ENCODE assay signal across 8 cellular contexts in genomic region chr3:25789596-25790556, GRCh38. TPM values are rescaled to one million over a fixed set of nuclear protein-coding genes. Genes with fewer than 3 reads are reported as not detected.
DNase-seq lines count a peak whose midpoint lies in the region; ATAC-seq and FAIRE-seq lines count a peak whose summit lies in the region.

OXSM (plus strand) TSS chr3:25790090; CDS start chr3:25791021, 931 bp downstream.

- ATAC-seq in GM21367 (IDR thresholded peaks at IDR 0.05; ENCODE audit: unreplicated experiment), result peak; percentile 89

- H3K27ac ChIP-seq in mesenchymal stem cell (ENCODE audit: low read length, poor library complexity, severe bottlenecking), result peak within 1 kb of the TSS; percentile 68

- H3K9ac ChIP-seq in endocrine pancreas (ENCODE audit: control insufficient read depth, insufficient read depth, low read length) (peak within 1 kb of the TSS; percentile 70), mesenchymal stem cell (ENCODE audit: low read length) (peak within 1 kb of the TSS; percentile 94)

- H3K36me3 ChIP-seq in endocrine pancreas (ENCODE audit: control insufficient read depth, insufficient read depth, low read length) (no peaks in the 10 kb centered on the region), mesenchymal stem cell (ENCODE audit: control insufficient read depth in 1 of 2, insufficient read depth in 2 of 2, low read depth in 1 of 2, low read length in 2 of 2) (peaks cover 0 to 12% of the 10 kb centered on the region in 2 experiments)

- H4K91ac ChIP-seq in mesenchymal stem cell (ENCODE audit: low read length), result no peak within 1 kb of the TSS

- no peak within 1 kb of the TSS for H3K23ac ChIP-seq in mesenchymal stem cell (ENCODE audit: low read length in 2 of 2)

- 33% methylated on average over 43 of the region's 56 CpGs for WGBS in mesenchymal stem cell

- peaks cover 2% of the 10 kb centered on the region for H3K79me1 ChIP-seq in mesenchymal stem cell (replicated peaks; ENCODE audit: low read length, poor library complexity, severe bottlenecking)

- H3K9me3 ChIP-seq in endocrine pancreas (ENCODE audit: control insufficient read depth, low read length), result no peaks in the 10 kb centered on the region
- no peaks in the 10 kb centered on the region for H3K9me3 ChIP-seq in mesenchymal stem cell (ENCODE audit: control insufficient read depth, low read length)

- H3K4ac ChIP-seq in mesenchymal stem cell (ENCODE audit: low read depth in 1 of 2, low read length in 2 of 2), result peak within 1 kb of the TSS in 1 of 2 experiments; percentile 55

- H2BK120ac ChIP-seq in mesenchymal stem cell (ENCODE audit: low read depth, low read length), result no peak within 1 kb of the TSS

- H3K4me2 ChIP-seq in mesenchymal stem cell (ENCODE audit: low read length, poor library complexity, severe bottlenecking), result peak within 1 kb of the TSS; percentile 11

- peak within 1 kb of the TSS; percentile 55 for H2AFZ ChIP-seq in mesenchymal stem cell (ENCODE audit: low read depth, low read length)

- H2AK5ac ChIP-seq in mesenchymal stem cell (ENCODE audit: low read length, severe bottlenecking), result no peak within 1 kb of the TSS

- no peak within 1 kb of the TSS for H3K14ac ChIP-seq in mesenchymal stem cell (ENCODE audit: low read length in 2 of 2)

- H3K18ac ChIP-seq in mesenchymal stem cell (ENCODE audit: low read depth in 1 of 2, low read length in 2 of 2), result peak within 1 kb of the TSS; percentile 14 to 29

- H2BK5ac ChIP-seq in mesenchymal stem cell (ENCODE audit: low read depth, low read length, poor library complexity, severe bottlenecking), result no peak within 1 kb of the TSS

- H4K8ac ChIP-seq in mesenchymal stem cell (ENCODE audit: low read length), result peak within 1 kb of the TSS; percentile 69

- no peak within 1 kb of the TSS for H2BK15ac ChIP-seq in mesenchymal stem cell (ENCODE audit: low read depth, poor library complexity, severe bottlenecking)

- H3K27me3 ChIP-seq in endocrine pancreas (ENCODE audit: control insufficient read depth, insufficient read depth, low read length) (no peaks in the 10 kb centered on the region), mesenchymal stem cell (ENCODE audit: control insufficient read depth in 1 of 2, insufficient read depth in 1 of 2, low read length in 2 of 2) (no peaks in the 10 kb centered on the region)

- H3K4me1 ChIP-seq in endocrine pancreas (ENCODE audit: control insufficient read depth, insufficient read depth, low read length), result peaks cover 8% of the 10 kb centered on the region
- peaks cover 2% of the 10 kb centered on the region for H3K4me1 ChIP-seq in mesenchymal stem cell (ENCODE audit: control insufficient read depth, insufficient read depth, low read depth, low read length)

- H2BK12ac ChIP-seq in mesenchymal stem cell (ENCODE audit: low read length in 2 of 2), result no peak within 1 kb of the TSS

- H3K4me3 ChIP-seq in endocrine pancreas (ENCODE audit: control insufficient read depth, insufficient read depth, low read length), result peak within 1 kb of the TSS; percentile 99
- peak within 1 kb of the TSS; percentile 53 to 86 for H3K4me3 ChIP-seq in mesenchymal stem cell (ENCODE audit: insufficient read depth in 1 of 2, low read depth in 1 of 2, low read length in 2 of 2)

- FAIRE-seq in HTR-8/SVneo (lab: Jason Lieb, UNC), result peak; percentile 99

- peak; percentile 56 for DNase-seq in COR-L47 (lab: John Stamatoyannopoulos, UW)
- peak; percentile 78 for DNase-seq in HTR-8/SVneo (ENCODE audit: insufficient read length, low spot score)
- DNase-seq in NOMO-1 treated with DMSO at 0.1 percent for 48 hours (lab: John Stamatoyannopoulos, UW; ENCODE audit: unreplicated experiment), result peak; percentile 86
- peak; percentile 86 to 91 for DNase-seq in activated CD8-positive, alpha-beta memory T cell treated with anti-CD3 and anti-CD28 coated beads for 4 hours (ENCODE audit: low read depth in 2 of 2)
- DNase-seq in mesenchymal stem cell, result peak; percentile 92
- peak; percentile 83 for DNase-seq in stimulated activated CD8-positive, alpha-beta memory T cell treated with anti-CD3 and anti-CD28 coated beads, Interleukin-12 subunit alpha, Interleukin-12 subunit beta, amount 100 ng/mL, for 24 hours (ENCODE audit: extremely low read depth)

RNA-seq across cellular contexts. Expression of gene OXSM, which starts in this region (rescaled TPM):
- 3.5 TPM for polyA plus RNA-seq in mesenchymal stem cell (2013, experiment 1 of 2)
- 3.6 TPM for polyA plus RNA-seq in mesenchymal stem cell (2013, experiment 2 of 2)

Comparison
In these comparisons a context has a peak if more than half of its experiments do, and no peak if none do; other contexts are left out.
1. Peak in every context shown above with its lines: DNase-seq, ATAC-seq, H3K4me3 ChIP-seq and H3K27ac ChIP-seq.